8 cellular contexts compared by ENCODE assay signal in genomic region chr4:673349-674091, GRCh38. TPM values are rescaled to one million over a fixed set of nuclear protein-coding genes. Genes with fewer than 3 reads are reported as not detected.
DNase-seq lines count a peak whose midpoint lies in the region; ATAC-seq, FAIRE-seq and TF ChIP-seq lines count a peak whose summit lies in the region.

No MANE protein-coding gene starts in this region.

- no peak for TF ChIP-seq CTCF in 22Rv1 (IDR thresholded peaks at IDR 0.05)
- no peak for TF ChIP-seq CTCF in H9 (conservative IDR thresholded peaks at IDR 0.05)

- H3K27ac Mint-ChIP-seq in H9, result peak overlapping the region; percentile 44 to 98 (median 90); a peak in 5 of 7 replicates
- H3K27ac Mint-ChIP-seq in activated naive CD8-positive, alpha-beta T cell treated with anti-CD3 and anti-CD28 coated beads for 36 hours, result peak overlapping the region; percentile 83

- peaks cover 21 to 31% (median 29%) of the 10 kb centered on the region in 3 experiments for H3K36me3 Mint-ChIP-seq in H9 (ENCODE audit: insufficient read depth in 1 of 3, low read depth in 3 of 3)
- H3K36me3 Mint-ChIP-seq in activated naive CD8-positive, alpha-beta T cell treated with anti-CD3 and anti-CD28 coated beads for 36 hours, result peaks cover 22% of the 10 kb centered on the region

- H3K18ac ChIP-seq in H9 (ENCODE audit: insufficient read length, low read depth, low read length), result peak overlapping the region; percentile 86

- no peak for FAIRE-seq in small intestine (lab: Jason Lieb, UNC)

- peak overlapping the region; percentile 86 for H3K27ac ChIP-seq in 22Rv1
- H3K27ac ChIP-seq in H9 (ENCODE audit: insufficient read length, low read depth, low read length), result no peak overlapping the region
- H3K27ac ChIP-seq in small intestine (ENCODE audit: low read depth in 1 of 2, low read length in 1 of 2), result peak overlapping the region; percentile 69 to 84

- no peak for DNase-seq in H9
- DNase-seq in activated naive CD8-positive, alpha-beta T cell treated with anti-CD3 and anti-CD28 coated beads for 36 hours, result no peak
- DNase-seq in hepatic stellate cell (ENCODE audit: low spot score), result peak; percentile 61
- peak; percentile 82 for DNase-seq in small intestine
- no peak for DNase-seq in G401 (ENCODE audit: low spot score)

- no CpG with 5 or more reads among the region's 55 CpGs for WGBS in H9 (ENCODE audit: extremely low coverage, insufficient read length, low lambda C conversion rate)
- 3 to 7% (median 6%) methylated on average over 39 to 55 of the region's 55 CpGs for WGBS in small intestine, 3 donors

- no peaks in the 10 kb centered on the region for H3K9me3 ChIP-seq in H9 (ENCODE audit: control insufficient read depth, low read depth, low read length)
- no peaks in the 10 kb centered on the region for H3K9me3 ChIP-seq in small intestine (ENCODE audit: control insufficient read depth, low read depth)

- H2AFZ ChIP-seq in H9 (ENCODE audit: low read length), result no peak overlapping the region

- H3K4me1 ChIP-seq in H9 (ENCODE audit: insufficient read depth, low read length) (0 out of 2 replicates have a peak, but pooled peaks cover 3% of the 10 kb centered on the region), small intestine (ENCODE audit: control insufficient read depth in 2 of 2, insufficient read depth in 1 of 2, low read depth in 1 of 2, low read length in 1 of 2) (peaks cover 2 to 3% of the 10 kb centered on the region in 2 donors)

- no peaks in the 10 kb centered on the region; a peak in 1 of 5 replicates for H3K9me3 Mint-ChIP-seq in H9
- no peaks in the 10 kb centered on the region for H3K9me3 Mint-ChIP-seq in activated naive CD8-positive, alpha-beta T cell treated with anti-CD3 and anti-CD28 coated beads for 36 hours

- H3K23me2 ChIP-seq in H9 (ENCODE audit: insufficient read length, low read depth, low read length, poor library complexity, severe bottlenecking), result peaks cover 14% of the 10 kb centered on the region

- no peak overlapping the region for H3K23ac ChIP-seq in H9 (ENCODE audit: insufficient read length, low read depth, low read length)

- H3K27me3 ChIP-seq in H9 (ENCODE audit: insufficient read depth, low read length), result no peaks in the 10 kb centered on the region
- H3K27me3 ChIP-seq in small intestine (ENCODE audit: control insufficient read depth in 2 of 2, insufficient read depth in 2 of 2, low read length in 2 of 2), result no peaks in the 10 kb centered on the region

- peak overlapping the region; percentile 85 for H3K56ac ChIP-seq in H9 (ENCODE audit: insufficient read length, low read depth, low read length)

- H4K20me1 ChIP-seq in H9 (ENCODE audit: control insufficient read depth, insufficient read depth, insufficient read length), result peaks cover 4% of the 10 kb centered on the region

- peak overlapping the region; percentile 68 to 79 for H3K4me3 ChIP-seq in small intestine (ENCODE audit: low read depth in 1 of 2, low read length in 2 of 2)

- H2BK12ac ChIP-seq in H9 (ENCODE audit: insufficient read length, low read depth, low read length), result no peak overlapping the region

- no peak overlapping the region for H2BK15ac ChIP-seq in H9 (ENCODE audit: low read depth, low read length)

- no peak overlapping the region for H2BK5ac ChIP-seq in H9 (ENCODE audit: insufficient read length, low read length)

- H3K4me1 Mint-ChIP-seq in H9, result peaks cover 6 to 11% of the 10 kb centered on the region in 2 experiments
- peaks cover 16% of the 10 kb centered on the region for H3K4me1 Mint-ChIP-seq in activated naive CD8-positive, alpha-beta T cell treated with anti-CD3 and anti-CD28 coated beads for 36 hours

- no peak overlapping the region; the same call in 1 of the 2 replicates for H3K4ac ChIP-seq in H9 (ENCODE audit: low read depth, low read length)

- no peak for ATAC-seq in GM19452 (IDR thresholded peaks at IDR 0.05; ENCODE audit: unreplicated experiment)
- ATAC-seq in HG02884 (IDR thresholded peaks at IDR 0.05; ENCODE audit: unreplicated experiment), result no peak

- peaks cover 6% of the 10 kb centered on the region for H3K27me3 Mint-ChIP-seq in H9 (ENCODE audit: low read depth)
- no peaks in the 10 kb centered on the region for H3K27me3 Mint-ChIP-seq in activated naive CD8-positive, alpha-beta T cell treated with anti-CD3 and anti-CD28 coated beads for 36 hours

- no peak overlapping the region for H2BK120ac ChIP-seq in H9 (ENCODE audit: low read depth, low read length, poor library complexity, severe bottlenecking)

- peak overlapping the region; percentile 96 for H3K4me2 ChIP-seq in H9 (ENCODE audit: insufficient read depth, insufficient read length, low read length)

- H3K9ac ChIP-seq in H9 (ENCODE audit: extremely low read depth, insufficient read length, low read length), result peak overlapping the region; percentile 92

- peaks cover 6 to 9% of the 10 kb centered on the region in 2 donors for H3K36me3 ChIP-seq in small intestine (ENCODE audit: control insufficient read depth in 2 of 2, insufficient read depth in 2 of 2, low read length in 2 of 2)

- peak overlapping the region; percentile 64 for H4K5ac ChIP-seq in H9 (ENCODE audit: insufficient read length, low read depth, low read length)

- peaks cover 3% of the 10 kb centered on the region for H3K79me1 ChIP-seq in H9 (ENCODE audit: insufficient read depth, low read depth, low read length, poor library complexity, severe bottlenecking)

- no peak overlapping the region for H2AK5ac ChIP-seq in H9 (ENCODE audit: insufficient read length, low read length)

- no peak overlapping the region for H4K91ac ChIP-seq in H9 (ENCODE audit: insufficient read length, low read depth, low read length)

- H2BK20ac ChIP-seq in H9 (ENCODE audit: low read depth, low read length, poor library complexity, severe bottlenecking), result no peak overlapping the region

- H3T11ph ChIP-seq in H9 (ENCODE audit: low read length), result no peak overlapping the region

- H3K79me2 ChIP-seq in H9 (ENCODE audit: insufficient read depth, low read length), result peaks cover 5% of the 10 kb centered on the region; the same call in 1 of the 2 replicates

- peak overlapping the region; percentile 93 to 96 for H3K4me3 Mint-ChIP-seq in H9
- H3K4me3 Mint-ChIP-seq in activated naive CD8-positive, alpha-beta T cell treated with anti-CD3 and anti-CD28 coated beads for 36 hours, result peak overlapping the region; percentile 92

- peak overlapping the region; percentile 25 for H4K8ac ChIP-seq in H9 (replicated peaks; ENCODE audit: insufficient read length, low read depth, low read length)

- peak overlapping the region; percentile 84 for H3K14ac ChIP-seq in H9 (ENCODE audit: insufficient read depth, low read length)

- in situ Hi-C loops in G401 (cut with HindIII; ENCODE audit: low sequenced_read_pairs), result no loop called here

RNA-seq across cellular contexts. Expression of gene ATP5ME, which starts 0.6 kb away (rescaled TPM):
- 425 and 433 TPM in 2 replicates for total RNA-seq in H9 (2021)
- 100 to 1,000 TPM; 284 to 287 TPM for total RNA-seq in activated naive CD8-positive, alpha-beta T cell treated with anti-CD3 and anti-CD28 coated beads for 36 hours
- polyA plus RNA-seq in small intestine, result 1,000 to 10,000 TPM in 1 of 3 donors, 100 to 1,000 TPM in 2; 806 to 1,305 (median 980) TPM
- total RNA-seq in G401 (2014; rRNA removed; shearing (Covaris generic)), result 245 and 376 TPM in 2 replicates

RNA-seq across cellular contexts. Expression of gene MYL5, which starts 0.8 kb away (rescaled TPM):
- total RNA-seq in H9 (2021), result 18.0 and 18.4 TPM in 2 replicates
- total RNA-seq in activated naive CD8-positive, alpha-beta T cell treated with anti-CD3 and anti-CD28 coated beads for 36 hours, result 10 to 100 TPM; 22.7 to 22.9 TPM
- polyA plus RNA-seq in small intestine, result 100 to 1,000 TPM in 2 of 3 donors, 10 to 100 TPM in 1; 36.1 to 316 (median 266) TPM
- 4.5 and 7.4 TPM in 2 replicates for total RNA-seq in G401 (2014; rRNA removed; shearing (Covaris generic))

RNA-seq across cellular contexts. Expression of gene SLC49A3, which starts 15.4 kb away (rescaled TPM):
- 6.8 and 6.9 TPM in 2 replicates for total RNA-seq in H9 (2021)
- total RNA-seq in activated naive CD8-positive, alpha-beta T cell treated with anti-CD3 and anti-CD28 coated beads for 36 hours, result under 1 TPM; 0.38 to 0.43 TPM
- polyA plus RNA-seq in small intestine, result 1 to 10 TPM; 3.4 to 7.8 (median 3.5) TPM
- total RNA-seq in G401 (2014; rRNA removed; shearing (Covaris generic)), result not detected in 2 replicates

RNA-seq across cellular contexts. Expression of gene PCGF3, which starts 32.1 kb away (rescaled TPM):
- 42.6 and 43.1 TPM in 2 replicates for total RNA-seq in H9 (2021)
- 10 to 100 TPM; 19.7 to 21.2 TPM for total RNA-seq in activated naive CD8-positive, alpha-beta T cell treated with anti-CD3 and anti-CD28 coated beads for 36 hours
- polyA plus RNA-seq in small intestine, result 10 to 100 TPM; 27.3 to 71.6 (median 40.6) TPM
- total RNA-seq in G401 (2014; rRNA removed; shearing (Covaris generic)), result 27.1 and 34.1 TPM in 2 replicates

RNA-seq across cellular contexts. Expression of gene PDE6B, which starts 48.1 kb away (rescaled TPM):
- total RNA-seq in H9 (2021), result 10.2 and 10.8 TPM in 2 replicates
- total RNA-seq in activated naive CD8-positive, alpha-beta T cell treated with anti-CD3 and anti-CD28 coated beads for 36 hours, result 10 to 100 TPM; 12.6 to 13.9 TPM
- polyA plus RNA-seq in small intestine, result 1 to 10 TPM in 1 of 3 donors, not detected in 2; 1.8 TPM
- total RNA-seq in G401 (2014; rRNA removed; shearing (Covaris generic)), result 1.0 TPM in 1 of 2 replicates, not detected in the other

Comparison
In these comparisons a context has a peak if more than half of its experiments do, and no peak if none do; other contexts are left out.
1. DNase-seq: peak in hepatic stellate cell (single experiment) and small intestine (single experiment); none in H9 (single experiment), activated naive CD8-positive, alpha-beta T cell treated with anti-CD3 and anti-CD28 coated beads for 36 hours (single experiment) and G401 (single experiment).